13 cellular contexts compared by ENCODE assay signal in the genomic region with DNA sequence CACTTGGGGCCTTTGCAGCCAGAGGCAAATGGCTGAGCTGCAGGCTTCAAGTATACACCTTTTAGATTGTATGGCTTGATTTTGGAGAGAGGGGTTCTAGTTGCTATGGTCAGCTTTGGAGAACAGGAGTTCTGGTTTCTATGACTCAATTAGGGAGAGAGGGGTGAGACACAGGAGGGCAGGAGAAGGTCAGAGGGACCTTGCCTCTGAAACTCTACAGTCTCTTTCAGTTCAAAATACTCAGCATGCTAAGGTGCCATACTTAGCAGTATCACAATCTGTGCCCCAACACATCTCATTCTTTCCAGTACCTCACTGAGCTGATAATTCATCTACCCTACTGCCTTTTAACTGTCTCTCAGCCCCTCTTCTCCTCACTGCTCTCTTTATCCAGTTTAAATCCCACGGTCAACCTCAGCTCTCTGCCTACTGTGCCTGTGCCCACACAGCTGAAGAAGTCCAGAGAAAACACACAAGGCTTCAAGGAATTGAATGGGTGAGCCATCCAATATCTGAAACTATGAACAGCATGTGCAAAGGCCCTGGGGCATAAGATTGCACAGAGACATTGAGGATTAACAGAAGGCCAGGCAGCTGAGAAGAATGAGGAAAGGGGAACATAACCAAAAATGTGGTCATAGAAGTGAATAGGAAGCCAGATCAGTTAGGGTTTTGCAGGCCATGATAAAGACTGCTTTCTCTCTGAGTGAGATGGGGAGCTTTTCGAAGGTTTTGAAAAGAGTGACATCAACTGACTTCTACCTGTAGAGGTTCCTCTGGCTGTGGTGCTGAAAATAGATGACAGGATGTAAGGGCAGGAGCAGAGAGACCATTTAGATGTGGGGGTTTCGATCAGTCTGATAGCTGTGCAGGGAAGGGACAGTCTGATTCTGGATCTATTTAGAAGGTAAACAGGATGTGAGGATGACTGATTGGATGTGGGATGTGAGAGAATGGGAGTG. TPM values are rescaled to one million over a fixed set of nuclear protein-coding genes. Genes with fewer than 3 reads are reported as not detected.
DNase-seq lines count a peak whose midpoint lies in the region; ATAC-seq and TF ChIP-seq lines count a peak whose summit lies in the region.
"Had no signal": no experiment of that assay in that cellular context is flagged by ENCODE, and none has a peak within 500 bp of the region (broad histone marks: within the 10 kb centered on the region; RNA-seq: fewer than 3 reads in every experiment).

No MANE protein-coding gene starts in this region.

- H3K4me1 Mint-ChIP-seq in HFFc6 (ENCODE audit: low read depth), result peaks cover 41% of the 10 kb centered on the region

- H3K36me3 ChIP-seq in DND-41 (ENCODE audit: insufficient read depth, low read length) (no peaks in the 10 kb centered on the region), sigmoid colon (no peaks in the 10 kb centered on the region)

- H3K9ac ChIP-seq in DND-41 (ENCODE audit: low read depth, low read length), result no peak overlapping the region
- H3K9ac ChIP-seq: parathyroid adenoma had no signal

- H3K36me3 Mint-ChIP-seq in HFFc6 (ENCODE audit: low read depth), result no peaks in the 10 kb centered on the region
- H3K36me3 Mint-ChIP-seq: activated naive CD4-positive, alpha-beta T cell treated with anti-CD3 and anti-CD28 coated beads, Interleukin-2, amount 50 U/mL, for 72 hours had no signal

- no peak overlapping the region for H2AFZ ChIP-seq in DND-41 (ENCODE audit: low read depth, low read length)
- H2AFZ ChIP-seq: parathyroid adenoma had no signal

- ATAC-seq in DND-41 (ENCODE audit: insufficient read depth, low read depth), result peak; percentile 47; the same call in 1 of the 3 replicates
- ATAC-seq in GM18907 (IDR thresholded peaks at IDR 0.05; ENCODE audit: unreplicated experiment), result peak; percentile 76
- ATAC-seq in GM21717 (IDR thresholded peaks at IDR 0.05; ENCODE audit: unreplicated experiment), result peak; percentile 85
- peak; percentile 66 for ATAC-seq in HG03354 (IDR thresholded peaks at IDR 0.05; ENCODE audit: poor library complexity, severe bottlenecking, unreplicated experiment)

- no peaks in the 10 kb centered on the region for H4K20me1 ChIP-seq in DND-41 (ENCODE audit: insufficient read depth, low read length)

- H3K27ac ChIP-seq in DND-41 (ENCODE audit: low read length) (no peak overlapping the region), sigmoid colon (no peak overlapping the region)
- H3K27ac ChIP-seq: parathyroid adenoma had no signal

- H3K4me1 ChIP-seq in DND-41 (ENCODE audit: insufficient read depth, low read length) (no peaks in the 10 kb centered on the region), sigmoid colon (peaks cover 0 to 5% (median 4%) of the 10 kb centered on the region in 4 donors)
- H3K4me1 ChIP-seq: parathyroid adenoma had no signal

- H3K27me3 Mint-ChIP-seq in HFFc6 (ENCODE audit: insufficient read depth), result no peaks in the 10 kb centered on the region; the same call in 1 of the 2 replicates

- 87 to 93% methylated on average over 3 of the region's 3 CpGs for WGBS in sigmoid colon, 2 donors

- H3K4me3 Mint-ChIP-seq in HFFc6, result no peak overlapping the region

- no peaks in the 10 kb centered on the region for H3K9me3 Mint-ChIP-seq in HFFc6
- H3K9me3 Mint-ChIP-seq: activated naive CD4-positive, alpha-beta T cell treated with anti-CD3 and anti-CD28 coated beads, Interleukin-2, amount 50 U/mL, for 72 hours had no signal

- H3K4me3 ChIP-seq in DND-41 (ENCODE audit: low read depth in 1 of 2, low read length in 2 of 2) (no peak overlapping the region), sigmoid colon (no peak overlapping the region)

- no peaks in the 10 kb centered on the region for H3K79me2 ChIP-seq in DND-41 (ENCODE audit: insufficient read depth, low read length)
- H3K79me2 ChIP-seq: parathyroid adenoma had no signal

- H3K4me2 ChIP-seq in DND-41 (ENCODE audit: insufficient read depth, low read length), result no peak overlapping the region

- H3K9me3 ChIP-seq in DND-41 (ENCODE audit: insufficient read depth, low read length, severe bottlenecking) (no peaks in the 10 kb centered on the region), sigmoid colon (no peaks in the 10 kb centered on the region)

- no peak for TF ChIP-seq EP300 in sigmoid colon (IDR thresholded peaks at IDR 0.05)

- no peak for TF ChIP-seq POLR2A in sigmoid colon (IDR thresholded peaks at IDR 0.05)

- intact Hi-C loops in sigmoid colon (cut with DNase I), result no loop called here

- DNase-seq in DND-41 (no peak), HFFc6 (no peak), sigmoid colon (no peak), NCI-H1417 (lab: John Stamatoyannopoulos, UW) (no peak), amniotic stem cell (lab: John Stamatoyannopoulos, UW) (no peak)
- DNase-seq: activated CD4-positive, alpha-beta T cell treated with anti-CD3 and anti-CD28 coated beads, Interleukin-2, amount 50 U/mL, for 48 hours; Calu3; KBM-7 had no signal

- H3K27ac Mint-ChIP-seq in HFFc6, result no peak overlapping the region

- TF ChIP-seq CTCF in DND-41 (IDR thresholded peaks at IDR 0.05; ENCODE audit: borderline replicate concordance, extremely low read depth, low read length, poor library complexity, severe bottlenecking) (no peak), HFFc6 (IDR thresholded peaks at IDR 0.05) (no peak), sigmoid colon (IDR thresholded peaks at IDR 0.05) (no peak)

- H3K27me3 ChIP-seq in DND-41 (ENCODE audit: insufficient read depth, low read length, poor library complexity) (no peaks in the 10 kb centered on the region), sigmoid colon (no peaks in the 10 kb centered on the region)

RNA-seq across cellular contexts. Expression of gene C3orf80, which starts 54.5 kb away (rescaled TPM):
- total RNA-seq in HFFc6 (2021; fragmentation: NEBNext Ultra II Directional; extraction: Animal tissue kit (Norgen Biotek cat#: 25700)), result under 1 TPM; 0.26 to 0.95 (median 0.47) TPM
- total RNA-seq in sigmoid colon, result 10 to 100 TPM in 3 of 4 donors, 1 to 10 TPM in 1; 5.8 to 28.3 (median 23.4) TPM
- under 1 TPM in 2 of 3 donors, not detected in 1; under 0.01 to 0.80 TPM for polyA plus RNA-seq in sigmoid colon
